Comparison of ENCODE assay signal across 1 cellular context in the genomic region with DNA sequence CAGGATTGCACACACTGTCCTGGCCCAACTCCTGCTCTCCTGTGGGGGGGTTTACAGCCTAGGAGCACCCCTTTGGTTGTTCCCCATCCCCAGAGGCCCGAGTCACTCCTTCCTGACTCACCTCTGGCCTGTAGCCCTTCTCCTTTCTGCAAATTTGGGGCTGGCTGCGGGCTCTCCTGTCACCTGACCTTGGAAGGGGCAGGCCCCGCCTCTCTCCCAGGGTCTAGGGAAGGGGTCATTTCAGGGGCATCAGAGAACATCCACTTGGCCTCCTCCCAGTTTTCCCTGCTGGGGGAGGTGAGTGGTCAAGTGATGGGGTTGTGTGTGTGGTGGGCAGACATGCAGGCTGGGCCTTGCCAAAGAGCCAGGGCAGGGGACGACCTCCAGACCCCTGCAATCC.
TF ChIP-seq lines count a peak whose summit lies in the region.

No MANE protein-coding gene starts in this region.

TF ChIP-seq in HEK293, 187 proteins besides CTCF, POLR2A, EP300 and RAD21:
- TF ChIP-seq, protein P1, sequence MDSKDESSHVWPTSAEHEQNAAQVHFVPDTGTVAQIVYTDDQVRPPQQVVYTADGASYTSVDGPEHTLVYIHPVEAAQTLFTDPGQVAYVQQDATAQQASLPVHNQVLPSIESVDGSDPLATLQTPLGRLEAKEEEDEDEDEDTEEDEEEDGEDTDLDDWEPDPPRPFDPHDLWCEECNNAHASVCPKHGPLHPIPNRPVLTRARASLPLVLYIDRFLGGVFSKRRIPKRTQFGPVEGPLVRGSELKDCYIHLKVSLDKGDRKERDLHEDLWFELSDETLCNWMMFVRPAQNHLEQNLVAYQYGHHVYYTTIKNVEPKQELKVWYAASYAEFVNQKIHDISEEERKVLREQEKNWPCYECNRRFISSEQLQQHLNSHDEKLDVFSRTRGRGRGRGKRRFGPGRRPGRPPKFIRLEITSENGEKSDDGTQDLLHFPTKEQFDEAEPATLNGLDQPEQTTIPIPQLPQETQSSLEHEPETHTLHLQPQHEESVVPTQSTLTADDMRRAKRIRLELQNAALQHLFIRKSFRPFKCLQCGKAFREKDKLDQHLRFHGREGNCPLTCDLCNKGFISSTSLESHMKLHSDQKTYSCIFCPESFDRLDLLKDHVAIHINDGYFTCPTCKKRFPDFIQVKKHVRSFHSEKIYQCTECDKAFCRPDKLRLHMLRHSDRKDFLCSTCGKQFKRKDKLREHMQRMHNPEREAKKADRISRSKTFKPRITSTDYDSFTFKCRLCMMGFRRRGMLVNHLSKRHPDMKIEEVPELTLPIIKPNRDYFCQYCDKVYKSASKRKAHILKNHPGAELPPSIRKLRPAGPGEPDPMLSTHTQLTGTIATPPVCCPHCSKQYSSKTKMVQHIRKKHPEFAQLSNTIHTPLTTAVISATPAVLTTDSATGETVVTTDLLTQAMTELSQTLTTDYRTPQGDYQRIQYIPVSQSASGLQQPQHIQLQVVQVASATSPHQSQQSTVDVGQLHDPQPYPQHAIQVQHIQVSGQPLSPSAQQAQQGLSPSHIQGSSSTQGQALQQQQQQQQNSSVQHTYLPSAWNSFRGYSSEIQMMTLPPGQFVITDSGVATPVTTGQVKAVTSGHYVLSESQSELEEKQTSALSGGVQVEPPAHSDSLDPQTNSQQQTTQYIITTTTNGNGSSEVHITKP (tag by site-specific recombination; IDR thresholded peaks at IDR 0.05) = peak; percentile 78
- TF ChIP-seq ZNF629 (tag by site-specific recombination; IDR thresholded peaks at IDR 0.05) = no peak
